ENCODE assay signal across 1 cellular context in genomic region chr17:50037321-50038107, GRCh38.
TF ChIP-seq lines count a peak whose summit lies in the region.

No MANE protein-coding gene starts in this region.

TF ChIP-seq in HCT116, 20 proteins besides CTCF, POLR2A, EP300 and RAD21 (continued from another document):
- TF ChIP-seq EZH2phosphoT487 (IDR thresholded peaks at IDR 0.05; ENCODE audit: borderline replicate concordance) (no peak), ELF1 (IDR thresholded peaks at IDR 0.05; ENCODE audit: borderline replicate concordance, low read depth) (no peak), JUND (IDR thresholded peaks at IDR 0.05) (no peak)
